15 cellular contexts compared by ENCODE assay signal in genomic region chr2:127566576-127566975, GRCh38. TPM values are rescaled to one million over a fixed set of nuclear protein-coding genes. Genes with fewer than 3 reads are reported as not detected.
"Had no signal": no experiment of that assay in that cellular context is flagged by ENCODE, and none has a peak within 500 bp of the region (broad histone marks: within the 10 kb centered on the region; RNA-seq: fewer than 3 reads in every experiment).

No MANE protein-coding gene starts in this region.

- H3K27ac ChIP-seq: foreskin keratinocyte, ovary, stomach, testis, upper lobe of left lung had no signal

- H3K4me3 Mint-ChIP-seq: activated CD8-positive, alpha-beta T cell treated with anti-CD3 and anti-CD28 coated beads, Interleukin-2, amount 10 ng/mL, durations not matched to agents 7 days and 5 days; activated naive CD8-positive, alpha-beta T cell; T-helper 1 cell treated with Interleukin-12 subunit alpha and Interleukin-12 subunit beta and Interleukin-4 antibody, amounts not matched to agents 30 μg/mL and 1 μg/mL, for 36 hours had no signal

- H3K36me3 Mint-ChIP-seq: activated naive CD8-positive, alpha-beta T cell had no signal

- H3K27ac Mint-ChIP-seq: activated CD8-positive, alpha-beta T cell treated with anti-CD3 and anti-CD28 coated beads, Interleukin-2, amount 10 ng/mL, durations not matched to agents 7 days and 5 days; activated naive CD8-positive, alpha-beta T cell; T-helper 1 cell treated with Interleukin-12 subunit alpha and Interleukin-12 subunit beta and Interleukin-4 antibody, amounts not matched to agents 30 μg/mL and 1 μg/mL, for 36 hours had no signal

- H3K27me3 ChIP-seq: foreskin keratinocyte, ovary, testis, upper lobe of left lung had no signal

- H3K27me3 Mint-ChIP-seq: activated naive CD8-positive, alpha-beta T cell had no signal

- H3K4me1 ChIP-seq: foreskin keratinocyte, stomach, upper lobe of left lung had no signal

- DNase-seq: activated CD4-positive, alpha-beta T cell treated with anti-CD3 and anti-CD28 coated beads for 4 hours; activated CD8-positive, alpha-beta T cell treated with anti-CD3 and anti-CD28 coated beads, Interleukin-2, amount 10 ng/mL, durations not matched to agents 7 days and 5 days; activated T-cell treated with anti-CD3 and anti-CD28 coated beads for 4 hours; amniotic stem cell; central memory CD4-positive, alpha-beta T cell; effector memory CD4-positive, alpha-beta T cell; foreskin keratinocyte; kidney glomerular epithelial cell; stimulated activated CD4-positive, alpha-beta T cell treated with anti-CD3 and anti-CD28 coated beads, Interleukin-1b, Interleukin-23, amount 100 ng/mL, for 48 hours; stomach; testis had no signal

- ATAC-seq: activated CD8-positive, alpha-beta T cell treated with anti-CD3 and anti-CD28 coated beads, Interleukin-2, amount 10 ng/mL, durations not matched to agents 7 days and 5 days; foreskin keratinocyte had no signal

- H3K4me3 ChIP-seq: ovary, stomach, testis, upper lobe of left lung had no signal

- H3K9me3 ChIP-seq: ovary, stomach, testis, upper lobe of left lung had no signal

- H3K9me3 Mint-ChIP-seq: T-helper 1 cell treated with Interleukin-12 subunit alpha and Interleukin-12 subunit beta and Interleukin-4 antibody, amounts not matched to agents 30 μg/mL and 1 μg/mL, for 36 hours had no signal

- H3K36me3 ChIP-seq: ovary, stomach, upper lobe of left lung had no signal

RNA-seq across cellular contexts. Expression of gene MYO7B, which starts 31.1 kb away (rescaled TPM):
- total RNA-seq: foreskin keratinocyte had no signal
